15 cellular contexts compared by ENCODE assay signal in genomic region chr1:164720329-164721036, GRCh38.
DNase-seq lines count a peak whose midpoint lies in the region; ATAC-seq and TF ChIP-seq lines count a peak whose summit lies in the region.
"Had no signal": no experiment of that assay in that cellular context is flagged by ENCODE, and none has a peak within 500 bp of the region (broad histone marks: within the 10 kb centered on the region; RNA-seq: fewer than 3 reads in every experiment).

No MANE protein-coding gene starts in this region.

- peaks cover 19 to 31% of the 10 kb centered on the region in 2 donors for H3K27me3 Mint-ChIP-seq in natural killer cell treated with Interleukin-12 subunit alpha and Interleukin-12 subunit beta and Interleukin-15 and Interleukin-18, amount 100 ng/mL, for 72 hours

- no peak overlapping the region for H3K4me3 ChIP-seq in astrocyte of the spinal cord (ENCODE audit: low read depth, low read length)
- H3K4me3 ChIP-seq in colonic mucosa = no peak overlapping the region

- intact Hi-C loops in colonic mucosa (cut with DNase I) = no loop called here

- ATAC-seq in natural killer cell treated with Interleukin-12 subunit alpha and Interleukin-12 subunit beta and Interleukin-15 and Interleukin-18, amount 100 ng/mL, for 72 hours = peak; percentile 62 to 64
- no peak for ATAC-seq in GM21360 (IDR thresholded peaks at IDR 0.05; ENCODE audit: unreplicated experiment)
- ATAC-seq: T-cell had no signal

- in situ Hi-C loops in astrocyte of the spinal cord (cut with HindIII; ENCODE audit: low sequenced_read_pairs) = no loop called here

- H3K4me1 Mint-ChIP-seq in natural killer cell treated with Interleukin-12 subunit alpha and Interleukin-12 subunit beta and Interleukin-15 and Interleukin-18, amount 100 ng/mL, for 72 hours (ENCODE audit: low read depth in 2 of 2) = peaks cover 39 to 46% of the 10 kb centered on the region in 2 donors

- H3K36me3 ChIP-seq in colonic mucosa = no peaks in the 10 kb centered on the region

- H3K4me1 ChIP-seq in colonic mucosa = no peaks in the 10 kb centered on the region

- H3K9ac ChIP-seq in colonic mucosa (ENCODE audit: low read depth in 2 of 2, low read length in 2 of 2) = no peak overlapping the region

- H3K27ac Mint-ChIP-seq in natural killer cell treated with Interleukin-12 subunit alpha and Interleukin-12 subunit beta and Interleukin-15 and Interleukin-18, amount 100 ng/mL, for 72 hours = no peak overlapping the region
- H3K27ac Mint-ChIP-seq: activated T-helper 2 cell treated with anti-CD3 and anti-CD28 coated beads, Interferon-gamma antibody, Interleukin-2, Interleukin-4, amounts not matched to agents 10 μg/mL and 5 μg/mL and 100 μg/mL, durations not matched to agents 14 hours and 24 hours and 36 hours; T-cell had no signal

- H3K4me3 Mint-ChIP-seq in natural killer cell treated with Interleukin-12 subunit alpha and Interleukin-12 subunit beta and Interleukin-15 and Interleukin-18, amount 100 ng/mL, for 72 hours = peak overlapping the region; percentile 56
- H3K4me3 Mint-ChIP-seq: T-cell had no signal

- TF ChIP-seq CTCF in astrocyte of the spinal cord (IDR thresholded peaks at IDR 0.05; ENCODE audit: low read depth, low read length) (no peak), colonic mucosa (IDR thresholded peaks at IDR 0.05) (no peak)

- no peak overlapping the region for H3K27ac ChIP-seq in colonic mucosa

- DNase-seq in Daoy (ENCODE audit: low read depth) (peak; percentile 28), NCI-H69 (lab: John Stamatoyannopoulos, UW) (peak; percentile 40), astrocyte of the spinal cord (ENCODE audit: low read depth, low spot score) (peak; percentile 73), colonic mucosa (no peak), DMS79 treated with DMSO at 0.1 percent for 48 hours (lab: John Stamatoyannopoulos, UW) (no peak)
- DNase-seq in natural killer cell treated with Interleukin-12 subunit alpha and Interleukin-12 subunit beta and Interleukin-15 and Interleukin-18, amount 100 ng/mL, for 72 hours (ENCODE audit: low spot score) = no peak
- DNase-seq in activated CD8-positive, alpha-beta memory T cell treated with anti-CD3 and anti-CD28 coated beads, Interleukin-2, amount 50 U/mL, for 4 hours = no peak
- DNase-seq: activated CD4-positive, alpha-beta T cell treated with anti-CD3 and anti-CD28 coated beads for 48 hours; AML-193; cerebellar nuclear complex; EL; NCI-H187 treated with DMSO at 0.1 percent for 48 hours; T-cell had no signal

- H3K9me3 Mint-ChIP-seq in natural killer cell treated with Interleukin-12 subunit alpha and Interleukin-12 subunit beta and Interleukin-15 and Interleukin-18, amount 100 ng/mL, for 72 hours = peaks cover 2% of the 10 kb centered on the region

- no peaks in the 10 kb centered on the region for H3K36me3 Mint-ChIP-seq in natural killer cell treated with Interleukin-12 subunit alpha and Interleukin-12 subunit beta and Interleukin-15 and Interleukin-18, amount 100 ng/mL, for 72 hours
- H3K36me3 Mint-ChIP-seq: T-cell had no signal

- no peaks in the 10 kb centered on the region for H3K27me3 ChIP-seq in colonic mucosa

- no peaks in the 10 kb centered on the region for H3K9me3 ChIP-seq in colonic mucosa

Comparison
In these comparisons a context has a peak if more than half of its experiments do, and no peak if none do; other contexts are left out.
1. DNase-seq: peak in Daoy (single experiment), NCI-H69 (single experiment) and astrocyte of the spinal cord (single experiment); none in natural killer cell treated with Interleukin-12 subunit alpha and Interleukin-12 subunit beta and Interleukin-15 and Interleukin-18, amount 100 ng/mL, for 72 hours (single experiment), colonic mucosa (single experiment), activated CD8-positive, alpha-beta memory T cell treated with anti-CD3 and anti-CD28 coated beads, Interleukin-2, amount 50 U/mL, for 4 hours (single experiment) and DMS79 treated with DMSO at 0.1 percent for 48 hours (single experiment).